In the genomic region with DNA sequence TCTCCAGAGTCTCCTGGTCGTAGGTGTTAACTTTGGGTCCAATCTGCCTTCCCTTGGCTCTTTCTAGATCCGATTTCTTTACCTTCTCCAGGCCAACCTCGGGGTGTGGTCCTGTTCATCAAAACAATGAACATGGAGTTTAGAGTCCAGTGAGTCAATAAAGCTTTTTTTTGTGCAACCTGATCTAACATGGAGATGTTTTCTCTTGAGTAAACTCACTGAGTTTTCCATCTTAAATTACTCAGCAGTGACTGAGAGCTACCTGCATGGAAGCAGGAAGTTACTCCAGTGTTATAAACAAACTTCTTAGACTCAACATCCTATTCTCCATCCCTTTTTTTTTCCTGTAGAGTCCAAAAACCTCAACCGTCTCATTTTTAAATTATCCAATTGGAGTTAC, we compare ENCODE assay signal across 22 cellular contexts. TPM values are rescaled to one million over a fixed set of nuclear protein-coding genes. Genes with fewer than 3 reads are reported as not detected.
A peak's percentile ranks its signal among the peaks of the same experiment; 100 is the strongest.
DNase-seq lines count a peak whose midpoint lies in the region; ATAC-seq and TF ChIP-seq lines count a peak whose summit lies in the region.
"Had no signal": no experiment of that assay in that cellular context is flagged by ENCODE, and none has a peak within 500 bp of the region (broad histone marks: within the 10 kb centered on the region; RNA-seq: fewer than 3 reads in every experiment).

No MANE protein-coding gene starts in this region.

- H2AFZ ChIP-seq in osteoblast (ENCODE audit: low read length) = no peak overlapping the region
- H2AFZ ChIP-seq: GM23248 had no signal

- ATAC-seq in Right ventricle myocardium superior (ENCODE audit: poor library complexity) = no peak
- ATAC-seq: A549 had no signal

- peak overlapping the region; percentile 61 for H3K27ac Mint-ChIP-seq in activated T-cell treated with anti-CD3 and anti-CD28 coated beads, Interleukin-2, amount 50 U/mL, for 24 hours
- H3K27ac Mint-ChIP-seq in activated T-helper 1 cell treated with anti-CD3 and anti-CD28 coated beads, Interleukin-12 subunit alpha, Interleukin-12 subunit beta, Interleukin-2, Interleukin-4 antibody, amounts not matched to agents 30 ng/mL and 10 ng/mL and 1 ng/mL, durations not matched to agents 14 hours and 24 hours and 36 hours = peak overlapping the region; percentile 61

- H3K4me3 ChIP-seq in epithelial cell of esophagus (ENCODE audit: low read length) (no peak overlapping the region), osteoblast (ENCODE audit: insufficient read depth, low read length) (no peak overlapping the region), tibial nerve (no peak overlapping the region)
- H3K4me3 ChIP-seq: A549; BLaER1 treated with 17β-estradiol and CSF1 and Interleukin-3, amounts not matched to agents 10 nM and 100 nM; GM23248 had no signal

- H3K36me3 ChIP-seq in osteoblast (ENCODE audit: insufficient read depth, low read length) (peaks cover 31% of the 10 kb centered on the region), tibial nerve (peaks cover 0 to 72% (median 4%) of the 10 kb centered on the region in 3 donors)

- H3K27me3 ChIP-seq in osteoblast (ENCODE audit: insufficient read depth, low read length) = no peaks in the 10 kb centered on the region
- H3K27me3 ChIP-seq in tibial nerve = no peaks in the 10 kb centered on the region
- H3K27me3 ChIP-seq: BLaER1 treated with 17β-estradiol and CSF1 and Interleukin-3, amounts not matched to agents 10 nM and 100 nM had no signal

- no peak overlapping the region for H3K4me2 ChIP-seq in osteoblast (ENCODE audit: insufficient read depth, low read length)
- H3K4me2 ChIP-seq: A549; BLaER1 treated with 17β-estradiol and CSF1 and Interleukin-3, amounts not matched to agents 10 nM and 100 nM had no signal

- TF ChIP-seq CTCF in epithelial cell of esophagus (IDR thresholded peaks at IDR 0.05; ENCODE audit: insufficient read depth, low read depth, low read length, missing control alignments) (no peak), osteoblast (IDR thresholded peaks at IDR 0.05; ENCODE audit: extremely low read depth, low read depth, low read length) (no peak), tibial nerve (IDR thresholded peaks at IDR 0.05) (no peak)

- no peak overlapping the region for H3K4me3 Mint-ChIP-seq in activated T-cell treated with anti-CD3 and anti-CD28 coated beads, Interleukin-2, amount 50 U/mL, for 24 hours
- H3K4me3 Mint-ChIP-seq in activated T-helper 1 cell treated with anti-CD3 and anti-CD28 coated beads, Interleukin-12 subunit alpha, Interleukin-12 subunit beta, Interleukin-2, Interleukin-4 antibody, amounts not matched to agents 30 ng/mL and 10 ng/mL and 1 ng/mL, durations not matched to agents 14 hours and 24 hours and 36 hours = no peak overlapping the region
- H3K4me3 Mint-ChIP-seq: CD8-positive, alpha-beta memory T cell had no signal

- H3K4me1 ChIP-seq in osteoblast (ENCODE audit: insufficient read depth, low read length) (no peaks in the 10 kb centered on the region), tibial nerve (peaks cover 0 to 9% (median 0%) of the 10 kb centered on the region in 4 donors)
- H3K4me1 ChIP-seq: A549 had no signal

- no peak for TF ChIP-seq POLR2A in tibial nerve (IDR thresholded peaks at IDR 0.05)

- H3K79me2 ChIP-seq in osteoblast (ENCODE audit: insufficient read depth, low read length) = peaks cover 4% of the 10 kb centered on the region

- H3K9me3 ChIP-seq in osteoblast (ENCODE audit: low read depth, low read length) (no peaks in the 10 kb centered on the region), tibial nerve (no peaks in the 10 kb centered on the region)
- H3K9me3 ChIP-seq: A549; BLaER1 treated with 17β-estradiol and CSF1 and Interleukin-3, amounts not matched to agents 10 nM and 100 nM had no signal

- H3K27me3 Mint-ChIP-seq in activated T-cell treated with anti-CD3 and anti-CD28 coated beads, Interleukin-2, amount 50 U/mL, for 24 hours = no peaks in the 10 kb centered on the region
- no peaks in the 10 kb centered on the region for H3K27me3 Mint-ChIP-seq in activated T-helper 1 cell treated with anti-CD3 and anti-CD28 coated beads, Interleukin-12 subunit alpha, Interleukin-12 subunit beta, Interleukin-2, Interleukin-4 antibody, amounts not matched to agents 30 ng/mL and 10 ng/mL and 1 ng/mL, durations not matched to agents 14 hours and 24 hours and 36 hours (ENCODE audit: insufficient read depth)
- H3K27me3 Mint-ChIP-seq: CD8-positive, alpha-beta memory T cell had no signal

- no peak for DNase-seq in activated T-cell treated with anti-CD3 and anti-CD28 coated beads, Interleukin-2, amount 50 U/mL, for 24 hours
- no peak for DNase-seq in activated T-cell treated with anti-CD3 and anti-CD28 coated beads for 4 hours
- DNase-seq in activated T-helper 1 cell treated with anti-CD3 and anti-CD28 coated beads, Interleukin-12 subunit alpha, Interleukin-12 subunit beta, Interleukin-2, Interleukin-4 antibody, amounts not matched to agents 30 ng/mL and 10 ng/mL and 1 ng/mL, durations not matched to agents 14 hours and 24 hours and 36 hours (ENCODE audit: low spot score) = no peak
- DNase-seq in epithelial cell of esophagus (ENCODE audit: low read depth) = peak; percentile 65
- DNase-seq in osteoblast (ENCODE audit: insufficient read length, low spot score, missing footprints) = peak; percentile 55
- no peak for DNase-seq in inferior parietal cortex (ENCODE audit: extremely low spot score)
- no peak for DNase-seq in Right ventricle myocardium superior
- no peak for DNase-seq in tibial nerve (ENCODE audit: low spot score in 2 of 2)
- DNase-seq: CD8-positive, alpha-beta memory T cell; DMS79; GM23248; HCEC 1CT; IMR-90; Kasumi-1; NCI-H1105; NCI-H1694 treated with DMSO at 0.1 percent for 48 hours; NCI-H2107; NCI-H345; NCI-H69 had no signal

- no peaks in the 10 kb centered on the region for H3K9me3 Mint-ChIP-seq in activated T-cell treated with anti-CD3 and anti-CD28 coated beads, Interleukin-2, amount 50 U/mL, for 24 hours
- no peaks in the 10 kb centered on the region for H3K9me3 Mint-ChIP-seq in activated T-helper 1 cell treated with anti-CD3 and anti-CD28 coated beads, Interleukin-12 subunit alpha, Interleukin-12 subunit beta, Interleukin-2, Interleukin-4 antibody, amounts not matched to agents 30 ng/mL and 10 ng/mL and 1 ng/mL, durations not matched to agents 14 hours and 24 hours and 36 hours
- H3K9me3 Mint-ChIP-seq: CD8-positive, alpha-beta memory T cell had no signal

- peaks cover 4% of the 10 kb centered on the region for H4K20me1 ChIP-seq in osteoblast (ENCODE audit: insufficient read depth, low read length)

- TF ChIP-seq EP300 in tibial nerve (IDR thresholded peaks at IDR 0.05) = no peak

- peaks cover 80% of the 10 kb centered on the region for H3K36me3 Mint-ChIP-seq in activated T-cell treated with anti-CD3 and anti-CD28 coated beads, Interleukin-2, amount 50 U/mL, for 24 hours (ENCODE audit: low read depth)
- peaks cover 55% of the 10 kb centered on the region for H3K36me3 Mint-ChIP-seq in activated T-helper 1 cell treated with anti-CD3 and anti-CD28 coated beads, Interleukin-12 subunit alpha, Interleukin-12 subunit beta, Interleukin-2, Interleukin-4 antibody, amounts not matched to agents 30 ng/mL and 10 ng/mL and 1 ng/mL, durations not matched to agents 14 hours and 24 hours and 36 hours (ENCODE audit: low read depth)

- H3K4me1 Mint-ChIP-seq in activated T-cell treated with anti-CD3 and anti-CD28 coated beads, Interleukin-2, amount 50 U/mL, for 24 hours (ENCODE audit: low read depth) = peaks cover 8% of the 10 kb centered on the region
- peaks cover 26% of the 10 kb centered on the region for H3K4me1 Mint-ChIP-seq in activated T-helper 1 cell treated with anti-CD3 and anti-CD28 coated beads, Interleukin-12 subunit alpha, Interleukin-12 subunit beta, Interleukin-2, Interleukin-4 antibody, amounts not matched to agents 30 ng/mL and 10 ng/mL and 1 ng/mL, durations not matched to agents 14 hours and 24 hours and 36 hours (ENCODE audit: low read depth)

- no peak overlapping the region for H3K27ac ChIP-seq in osteoblast (ENCODE audit: low read depth, low read length)
- H3K27ac ChIP-seq in tibial nerve = no peak overlapping the region
- H3K27ac ChIP-seq: A549; BLaER1 treated with 17β-estradiol and CSF1 and Interleukin-3, amounts not matched to agents 10 nM and 100 nM; GM23248 had no signal

- intact Hi-C loops in activated T-helper 1 cell treated with anti-CD3 and anti-CD28 coated beads, Interleukin-12 subunit alpha, Interleukin-12 subunit beta, Interleukin-2, Interleukin-4 antibody, amounts not matched to agents 30 ng/mL and 10 ng/mL and 1 ng/mL, durations not matched to agents 14 hours and 24 hours and 36 hours (cut with micrococcal nuclease) = no loop called here
- intact Hi-C loops in Right ventricle myocardium superior (cut with DNase I) = no loop called here

- WGBS in tibial nerve, 2 donors = 96% methylated on average over 4 of the region's 4 CpGs

RNA-seq across cellular contexts. Expression of a gene that starts 14.9 kb away (rescaled TPM):
- total RNA-seq in activated T-helper 1 cell treated with anti-CD3 and anti-CD28 coated beads, Interleukin-12 subunit alpha, Interleukin-12 subunit beta, Interleukin-2, Interleukin-4 antibody, amounts not matched to agents 30 ng/mL and 10 ng/mL and 1 ng/mL, durations not matched to agents 14 hours and 24 hours and 36 hours = 2.9 and 3.7 TPM in 2 replicates
- 0.72 and 1.2 TPM in 2 replicates for total RNA-seq in osteoblast
- total RNA-seq in Right ventricle myocardium superior = 0.35 TPM
- 1 to 10 TPM; 1.3 to 5.5 (median 2.3) TPM for total RNA-seq in tibial nerve
- total RNA-seq: GM23248, IMR-90, OCI-LY7 had no signal

Comparison
In these comparisons a context has a peak if more than half of its experiments do, and no peak if none do; other contexts are left out.
1. DNase-seq: peak in epithelial cell of esophagus (single experiment) and osteoblast (single experiment); none in activated T-cell treated with anti-CD3 and anti-CD28 coated beads, Interleukin-2, amount 50 U/mL, for 24 hours (single experiment), activated T-cell treated with anti-CD3 and anti-CD28 coated beads for 4 hours (single experiment), activated T-helper 1 cell treated with anti-CD3 and anti-CD28 coated beads, Interleukin-12 subunit alpha, Interleukin-12 subunit beta, Interleukin-2, Interleukin-4 antibody, amounts not matched to agents 30 ng/mL and 10 ng/mL and 1 ng/mL, durations not matched to agents 14 hours and 24 hours and 36 hours (single experiment), inferior parietal cortex (single experiment), Right ventricle myocardium superior (single experiment) and tibial nerve (0 of 2).